1 cellular context compared by ENCODE assay signal in the genomic region with DNA sequence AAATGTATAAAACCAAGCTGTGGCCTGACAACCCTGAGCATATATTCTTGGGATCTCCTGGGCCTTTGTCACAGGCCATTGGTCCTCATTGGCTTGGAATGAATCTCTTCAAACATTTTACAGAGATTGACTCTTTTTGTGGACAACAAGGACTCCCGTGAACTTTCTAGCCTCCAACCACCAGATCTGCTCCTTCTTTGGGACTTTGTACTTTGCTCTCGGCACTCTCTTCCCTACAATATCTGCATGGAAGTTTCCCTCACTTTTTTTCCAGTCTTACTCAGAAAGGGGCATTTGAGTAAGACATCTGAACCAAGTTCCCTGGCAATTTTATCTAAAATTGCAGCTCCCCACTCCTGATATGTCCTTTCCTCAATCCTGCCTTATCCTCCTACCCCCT.
TF ChIP-seq lines count a peak whose summit lies in the region.

No MANE protein-coding gene starts in this region.

TF ChIP-seq in HepG2, 621 proteins besides CTCF, POLR2A, EP300 and RAD21 (continued from another document and continues in another):
- TF ChIP-seq, protein P1, sequence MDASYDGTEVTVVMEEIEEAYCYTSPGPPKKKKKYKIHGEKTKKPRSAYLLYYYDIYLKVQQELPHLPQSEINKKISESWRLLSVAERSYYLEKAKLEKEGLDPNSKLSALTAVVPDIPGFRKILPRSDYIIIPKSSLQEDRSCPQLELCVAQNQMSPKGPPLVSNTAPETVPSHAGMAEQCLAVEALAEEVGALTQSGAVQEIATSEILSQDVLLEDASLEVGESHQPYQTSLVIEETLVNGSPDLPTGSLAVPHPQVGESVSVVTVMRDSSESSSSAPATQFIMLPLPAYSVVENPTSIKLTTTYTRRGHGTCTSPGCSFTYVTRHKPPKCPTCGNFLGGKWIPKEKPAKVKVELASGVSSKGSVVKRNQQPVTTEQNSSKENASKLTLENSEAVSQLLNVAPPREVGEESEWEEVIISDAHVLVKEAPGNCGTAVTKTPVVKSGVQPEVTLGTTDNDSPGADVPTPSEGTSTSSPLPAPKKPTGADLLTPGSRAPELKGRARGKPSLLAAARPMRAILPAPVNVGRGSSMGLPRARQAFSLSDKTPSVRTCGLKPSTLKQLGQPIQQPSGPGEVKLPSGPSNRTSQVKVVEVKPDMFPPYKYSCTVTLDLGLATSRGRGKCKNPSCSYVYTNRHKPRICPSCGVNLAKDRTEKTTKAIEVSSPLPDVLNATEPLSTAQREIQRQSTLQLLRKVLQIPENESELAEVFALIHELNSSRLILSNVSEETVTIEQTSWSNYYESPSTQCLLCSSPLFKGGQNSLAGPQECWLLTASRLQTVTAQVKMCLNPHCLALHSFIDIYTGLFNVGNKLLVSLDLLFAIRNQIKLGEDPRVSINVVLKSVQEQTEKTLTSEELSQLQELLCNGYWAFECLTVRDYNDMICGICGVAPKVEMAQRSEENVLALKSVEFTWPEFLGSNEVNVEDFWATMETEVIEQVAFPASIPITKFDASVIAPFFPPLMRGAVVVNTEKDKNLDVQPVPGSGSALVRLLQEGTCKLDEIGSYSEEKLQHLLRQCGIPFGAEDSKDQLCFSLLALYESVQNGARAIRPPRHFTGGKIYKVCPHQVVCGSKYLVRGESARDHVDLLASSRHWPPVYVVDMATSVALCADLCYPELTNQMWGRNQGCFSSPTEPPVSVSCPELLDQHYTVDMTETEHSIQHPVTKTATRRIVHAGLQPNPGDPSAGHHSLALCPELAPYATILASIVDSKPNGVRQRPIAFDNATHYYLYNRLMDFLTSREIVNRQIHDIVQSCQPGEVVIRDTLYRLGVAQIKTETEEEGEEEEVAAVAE (CRISPR knock-in tag; IDR thresholded peaks at IDR 0.05; ENCODE audit: borderline replicate concordance): no peak
- TF ChIP-seq ZNF615 (CRISPR knock-in tag; IDR thresholded peaks at IDR 0.05; ENCODE audit: borderline replicate concordance) (no peak), ZNF850 (CRISPR knock-in tag; conservative IDR thresholded peaks at IDR 0.05) (no peak), SKI (IDR thresholded peaks at IDR 0.05; ENCODE audit: partially characterized antibody) (no peak), SOX5 (CRISPR knock-in tag; IDR thresholded peaks at IDR 0.05; ENCODE audit: borderline replicate concordance) (peak; percentile 63; the same call in 1 of the 2 replicates), ZNF343 (CRISPR knock-in tag; IDR thresholded peaks at IDR 0.05) (no peak), RARA (CRISPR knock-in tag; IDR thresholded peaks at IDR 0.05) (peak; percentile 73), ZMYM4 (CRISPR knock-in tag; IDR thresholded peaks at IDR 0.05) (peak; percentile 82), REL (CRISPR knock-in tag; conservative IDR thresholded peaks at IDR 0.05) (no peak), SOX13 (IDR thresholded peaks at IDR 0.05) (no peak), SOX13 (CRISPR knock-in tag; conservative IDR thresholded peaks at IDR 0.05 in 1 of 2, IDR thresholded peaks at IDR 0.05 in 1 of 2) (peak in 1 of 2 experiments; percentile 58; a peak in 2 of 4 replicates), MAFK (conservative IDR thresholded peaks at IDR 0.05 in 1 of 2, IDR thresholded peaks at IDR 0.05 in 1 of 2; ENCODE audit: low read length in 2 of 2) (no peak), DNMT1 (CRISPR knock-in tag; IDR thresholded peaks at IDR 0.05) (no peak), ZNF430 (CRISPR knock-in tag; IDR thresholded peaks at IDR 0.05) (no peak), ZMAT3 (CRISPR knock-in tag; conservative IDR thresholded peaks at IDR 0.05) (no peak), NFE2 (CRISPR knock-in tag; IDR thresholded peaks at IDR 0.05) (no peak), PHF20 (CRISPR knock-in tag; IDR thresholded peaks at IDR 0.05) (no peak), ZNF44 (CRISPR knock-in tag; IDR thresholded peaks at IDR 0.05) (no peak), AGO2 (optimal IDR thresholded peaks at IDR 0.05; ENCODE audit: low read depth, low read length) (no peak), SMAD1 (CRISPR knock-in tag; IDR thresholded peaks at IDR 0.05; ENCODE audit: borderline replicate concordance, low read depth) (no peak), MXD4 (CRISPR knock-in tag; IDR thresholded peaks at IDR 0.05) (0 out of 2 replicates have a peak, but pooled peaks have one; percentile 33), ZNF484 (CRISPR knock-in tag; IDR thresholded peaks at IDR 0.05; ENCODE audit: borderline replicate concordance, low read depth) (no peak), MIER2 (CRISPR knock-in tag; IDR thresholded peaks at IDR 0.05) (0 out of 2 replicates have a peak, but pooled peaks have one; percentile 42)
- TF ChIP-seq, protein P2, sequence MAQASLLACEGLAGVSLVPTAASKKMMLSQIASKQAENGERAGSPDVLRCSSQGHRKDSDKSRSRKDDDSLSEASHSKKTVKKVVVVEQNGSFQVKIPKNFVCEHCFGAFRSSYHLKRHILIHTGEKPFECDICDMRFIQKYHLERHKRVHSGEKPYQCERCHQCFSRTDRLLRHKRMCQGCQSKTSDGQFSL (CRISPR knock-in tag; IDR thresholded peaks at IDR 0.05): no peak
- TF ChIP-seq, protein P3, sequence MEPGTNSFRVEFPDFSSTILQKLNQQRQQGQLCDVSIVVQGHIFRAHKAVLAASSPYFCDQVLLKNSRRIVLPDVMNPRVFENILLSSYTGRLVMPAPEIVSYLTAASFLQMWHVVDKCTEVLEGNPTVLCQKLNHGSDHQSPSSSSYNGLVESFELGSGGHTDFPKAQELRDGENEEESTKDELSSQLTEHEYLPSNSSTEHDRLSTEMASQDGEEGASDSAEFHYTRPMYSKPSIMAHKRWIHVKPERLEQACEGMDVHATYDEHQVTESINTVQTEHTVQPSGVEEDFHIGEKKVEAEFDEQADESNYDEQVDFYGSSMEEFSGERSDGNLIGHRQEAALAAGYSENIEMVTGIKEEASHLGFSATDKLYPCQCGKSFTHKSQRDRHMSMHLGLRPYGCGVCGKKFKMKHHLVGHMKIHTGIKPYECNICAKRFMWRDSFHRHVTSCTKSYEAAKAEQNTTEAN (CRISPR knock-in tag; conservative IDR thresholded peaks at IDR 0.05): no peak
- TF ChIP-seq, protein P4, sequence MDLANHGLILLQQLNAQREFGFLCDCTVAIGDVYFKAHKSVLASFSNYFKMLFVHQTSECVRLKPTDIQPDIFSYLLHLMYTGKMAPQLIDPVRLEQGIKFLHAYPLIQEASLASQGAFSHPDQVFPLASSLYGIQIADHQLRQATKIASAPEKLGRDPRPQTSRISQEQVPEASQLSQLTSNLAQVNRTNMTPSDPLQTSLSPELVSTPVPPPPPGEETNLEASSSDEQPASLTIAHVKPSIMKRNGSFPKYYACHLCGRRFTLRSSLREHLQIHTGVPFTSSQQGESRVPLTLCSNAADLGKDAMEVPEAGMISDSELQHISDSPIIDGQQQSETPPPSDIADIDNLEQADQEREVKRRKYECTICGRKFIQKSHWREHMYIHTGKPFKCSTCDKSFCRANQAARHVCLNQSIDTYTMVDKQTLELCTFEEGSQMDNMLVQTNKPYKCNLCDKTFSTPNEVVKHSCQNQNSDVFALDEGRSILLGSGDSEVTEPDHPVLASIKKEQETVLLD (CRISPR knock-in tag; IDR thresholded peaks at IDR 0.05; ENCODE audit: low read depth): no peak
- TF ChIP-seq, protein P5, sequence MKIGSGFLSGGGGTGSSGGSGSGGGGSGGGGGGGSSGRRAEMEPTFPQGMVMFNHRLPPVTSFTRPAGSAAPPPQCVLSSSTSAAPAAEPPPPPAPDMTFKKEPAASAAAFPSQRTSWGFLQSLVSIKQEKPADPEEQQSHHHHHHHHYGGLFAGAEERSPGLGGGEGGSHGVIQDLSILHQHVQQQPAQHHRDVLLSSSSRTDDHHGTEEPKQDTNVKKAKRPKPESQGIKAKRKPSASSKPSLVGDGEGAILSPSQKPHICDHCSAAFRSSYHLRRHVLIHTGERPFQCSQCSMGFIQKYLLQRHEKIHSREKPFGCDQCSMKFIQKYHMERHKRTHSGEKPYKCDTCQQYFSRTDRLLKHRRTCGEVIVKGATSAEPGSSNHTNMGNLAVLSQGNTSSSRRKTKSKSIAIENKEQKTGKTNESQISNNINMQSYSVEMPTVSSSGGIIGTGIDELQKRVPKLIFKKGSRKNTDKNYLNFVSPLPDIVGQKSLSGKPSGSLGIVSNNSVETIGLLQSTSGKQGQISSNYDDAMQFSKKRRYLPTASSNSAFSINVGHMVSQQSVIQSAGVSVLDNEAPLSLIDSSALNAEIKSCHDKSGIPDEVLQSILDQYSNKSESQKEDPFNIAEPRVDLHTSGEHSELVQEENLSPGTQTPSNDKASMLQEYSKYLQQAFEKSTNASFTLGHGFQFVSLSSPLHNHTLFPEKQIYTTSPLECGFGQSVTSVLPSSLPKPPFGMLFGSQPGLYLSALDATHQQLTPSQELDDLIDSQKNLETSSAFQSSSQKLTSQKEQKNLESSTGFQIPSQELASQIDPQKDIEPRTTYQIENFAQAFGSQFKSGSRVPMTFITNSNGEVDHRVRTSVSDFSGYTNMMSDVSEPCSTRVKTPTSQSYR (CRISPR knock-in tag; IDR thresholded peaks at IDR 0.05; ENCODE audit: borderline replicate concordance): peak; percentile 28; the same call in 1 of the 2 replicates
- TF ChIP-seq, protein P6, sequence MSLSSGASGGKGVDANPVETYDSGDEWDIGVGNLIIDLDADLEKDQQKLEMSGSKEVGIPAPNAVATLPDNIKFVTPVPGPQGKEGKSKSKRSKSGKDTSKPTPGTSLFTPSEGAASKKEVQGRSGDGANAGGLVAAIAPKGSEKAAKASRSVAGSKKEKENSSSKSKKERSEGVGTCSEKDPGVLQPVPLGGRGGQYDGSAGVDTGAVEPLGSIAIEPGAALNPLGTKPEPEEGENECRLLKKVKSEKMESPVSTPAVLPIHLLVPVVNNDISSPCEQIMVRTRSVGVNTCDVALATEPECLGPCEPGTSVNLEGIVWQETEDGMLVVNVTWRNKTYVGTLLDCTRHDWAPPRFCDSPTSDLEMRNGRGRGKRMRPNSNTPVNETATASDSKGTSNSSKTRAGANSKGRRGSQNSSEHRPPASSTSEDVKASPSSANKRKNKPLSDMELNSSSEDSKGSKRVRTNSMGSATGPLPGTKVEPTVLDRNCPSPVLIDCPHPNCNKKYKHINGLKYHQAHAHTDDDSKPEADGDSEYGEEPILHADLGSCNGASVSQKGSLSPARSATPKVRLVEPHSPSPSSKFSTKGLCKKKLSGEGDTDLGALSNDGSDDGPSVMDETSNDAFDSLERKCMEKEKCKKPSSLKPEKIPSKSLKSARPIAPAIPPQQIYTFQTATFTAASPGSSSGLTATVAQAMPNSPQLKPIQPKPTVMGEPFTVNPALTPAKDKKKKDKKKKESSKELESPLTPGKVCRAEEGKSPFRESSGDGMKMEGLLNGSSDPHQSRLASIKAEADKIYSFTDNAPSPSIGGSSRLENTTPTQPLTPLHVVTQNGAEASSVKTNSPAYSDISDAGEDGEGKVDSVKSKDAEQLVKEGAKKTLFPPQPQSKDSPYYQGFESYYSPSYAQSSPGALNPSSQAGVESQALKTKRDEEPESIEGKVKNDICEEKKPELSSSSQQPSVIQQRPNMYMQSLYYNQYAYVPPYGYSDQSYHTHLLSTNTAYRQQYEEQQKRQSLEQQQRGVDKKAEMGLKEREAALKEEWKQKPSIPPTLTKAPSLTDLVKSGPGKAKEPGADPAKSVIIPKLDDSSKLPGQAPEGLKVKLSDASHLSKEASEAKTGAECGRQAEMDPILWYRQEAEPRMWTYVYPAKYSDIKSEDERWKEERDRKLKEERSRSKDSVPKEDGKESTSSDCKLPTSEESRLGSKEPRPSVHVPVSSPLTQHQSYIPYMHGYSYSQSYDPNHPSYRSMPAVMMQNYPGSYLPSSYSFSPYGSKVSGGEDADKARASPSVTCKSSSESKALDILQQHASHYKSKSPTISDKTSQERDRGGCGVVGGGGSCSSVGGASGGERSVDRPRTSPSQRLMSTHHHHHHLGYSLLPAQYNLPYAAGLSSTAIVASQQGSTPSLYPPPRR (CRISPR knock-in tag; IDR thresholded peaks at IDR 0.05; ENCODE audit: borderline replicate concordance): peak; percentile 35; the same call in 1 of the 2 replicates
- TF ChIP-seq, protein P7, sequence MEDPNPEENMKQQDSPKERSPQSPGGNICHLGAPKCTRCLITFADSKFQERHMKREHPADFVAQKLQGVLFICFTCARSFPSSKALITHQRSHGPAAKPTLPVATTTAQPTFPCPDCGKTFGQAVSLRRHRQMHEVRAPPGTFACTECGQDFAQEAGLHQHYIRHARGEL (CRISPR knock-in tag; IDR thresholded peaks at IDR 0.05): no peak
- TF ChIP-seq, protein P8, sequence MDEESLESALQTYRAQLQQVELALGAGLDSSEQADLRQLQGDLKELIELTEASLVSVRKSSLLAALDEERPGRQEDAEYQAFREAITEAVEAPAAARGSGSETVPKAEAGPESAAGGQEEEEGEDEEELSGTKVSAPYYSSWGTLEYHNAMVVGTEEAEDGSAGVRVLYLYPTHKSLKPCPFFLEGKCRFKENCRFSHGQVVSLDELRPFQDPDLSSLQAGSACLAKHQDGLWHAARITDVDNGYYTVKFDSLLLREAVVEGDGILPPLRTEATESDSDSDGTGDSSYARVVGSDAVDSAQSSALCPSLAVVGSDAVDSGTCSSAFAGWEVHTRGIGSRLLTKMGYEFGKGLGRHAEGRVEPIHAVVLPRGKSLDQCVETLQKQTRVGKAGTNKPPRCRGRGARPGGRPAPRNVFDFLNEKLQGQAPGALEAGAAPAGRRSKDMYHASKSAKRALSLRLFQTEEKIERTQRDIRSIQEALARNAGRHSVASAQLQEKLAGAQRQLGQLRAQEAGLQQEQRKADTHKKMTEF (CRISPR knock-in tag; IDR thresholded peaks at IDR 0.05): peak; percentile 28; the same call in 1 of the 2 replicates
- TF ChIP-seq, protein P9, sequence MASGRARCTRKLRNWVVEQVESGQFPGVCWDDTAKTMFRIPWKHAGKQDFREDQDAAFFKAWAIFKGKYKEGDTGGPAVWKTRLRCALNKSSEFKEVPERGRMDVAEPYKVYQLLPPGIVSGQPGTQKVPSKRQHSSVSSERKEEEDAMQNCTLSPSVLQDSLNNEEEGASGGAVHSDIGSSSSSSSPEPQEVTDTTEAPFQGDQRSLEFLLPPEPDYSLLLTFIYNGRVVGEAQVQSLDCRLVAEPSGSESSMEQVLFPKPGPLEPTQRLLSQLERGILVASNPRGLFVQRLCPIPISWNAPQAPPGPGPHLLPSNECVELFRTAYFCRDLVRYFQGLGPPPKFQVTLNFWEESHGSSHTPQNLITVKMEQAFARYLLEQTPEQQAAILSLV (CRISPR knock-in tag; IDR thresholded peaks at IDR 0.05; ENCODE audit: borderline replicate concordance): no peak
- TF ChIP-seq, protein P10, sequence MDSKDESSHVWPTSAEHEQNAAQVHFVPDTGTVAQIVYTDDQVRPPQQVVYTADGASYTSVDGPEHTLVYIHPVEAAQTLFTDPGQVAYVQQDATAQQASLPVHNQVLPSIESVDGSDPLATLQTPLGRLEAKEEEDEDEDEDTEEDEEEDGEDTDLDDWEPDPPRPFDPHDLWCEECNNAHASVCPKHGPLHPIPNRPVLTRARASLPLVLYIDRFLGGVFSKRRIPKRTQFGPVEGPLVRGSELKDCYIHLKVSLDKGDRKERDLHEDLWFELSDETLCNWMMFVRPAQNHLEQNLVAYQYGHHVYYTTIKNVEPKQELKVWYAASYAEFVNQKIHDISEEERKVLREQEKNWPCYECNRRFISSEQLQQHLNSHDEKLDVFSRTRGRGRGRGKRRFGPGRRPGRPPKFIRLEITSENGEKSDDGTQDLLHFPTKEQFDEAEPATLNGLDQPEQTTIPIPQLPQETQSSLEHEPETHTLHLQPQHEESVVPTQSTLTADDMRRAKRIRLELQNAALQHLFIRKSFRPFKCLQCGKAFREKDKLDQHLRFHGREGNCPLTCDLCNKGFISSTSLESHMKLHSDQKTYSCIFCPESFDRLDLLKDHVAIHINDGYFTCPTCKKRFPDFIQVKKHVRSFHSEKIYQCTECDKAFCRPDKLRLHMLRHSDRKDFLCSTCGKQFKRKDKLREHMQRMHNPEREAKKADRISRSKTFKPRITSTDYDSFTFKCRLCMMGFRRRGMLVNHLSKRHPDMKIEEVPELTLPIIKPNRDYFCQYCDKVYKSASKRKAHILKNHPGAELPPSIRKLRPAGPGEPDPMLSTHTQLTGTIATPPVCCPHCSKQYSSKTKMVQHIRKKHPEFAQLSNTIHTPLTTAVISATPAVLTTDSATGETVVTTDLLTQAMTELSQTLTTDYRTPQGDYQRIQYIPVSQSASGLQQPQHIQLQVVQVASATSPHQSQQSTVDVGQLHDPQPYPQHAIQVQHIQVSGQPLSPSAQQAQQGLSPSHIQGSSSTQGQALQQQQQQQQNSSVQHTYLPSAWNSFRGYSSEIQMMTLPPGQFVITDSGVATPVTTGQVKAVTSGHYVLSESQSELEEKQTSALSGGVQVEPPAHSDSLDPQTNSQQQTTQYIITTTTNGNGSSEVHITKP (CRISPR knock-in tag; IDR thresholded peaks at IDR 0.05; ENCODE audit: low read depth): 0 out of 2 replicates have a peak, but pooled peaks have one; percentile 31
